Comparison of ENCODE assay signal across 11 cellular contexts in the genomic region with DNA sequence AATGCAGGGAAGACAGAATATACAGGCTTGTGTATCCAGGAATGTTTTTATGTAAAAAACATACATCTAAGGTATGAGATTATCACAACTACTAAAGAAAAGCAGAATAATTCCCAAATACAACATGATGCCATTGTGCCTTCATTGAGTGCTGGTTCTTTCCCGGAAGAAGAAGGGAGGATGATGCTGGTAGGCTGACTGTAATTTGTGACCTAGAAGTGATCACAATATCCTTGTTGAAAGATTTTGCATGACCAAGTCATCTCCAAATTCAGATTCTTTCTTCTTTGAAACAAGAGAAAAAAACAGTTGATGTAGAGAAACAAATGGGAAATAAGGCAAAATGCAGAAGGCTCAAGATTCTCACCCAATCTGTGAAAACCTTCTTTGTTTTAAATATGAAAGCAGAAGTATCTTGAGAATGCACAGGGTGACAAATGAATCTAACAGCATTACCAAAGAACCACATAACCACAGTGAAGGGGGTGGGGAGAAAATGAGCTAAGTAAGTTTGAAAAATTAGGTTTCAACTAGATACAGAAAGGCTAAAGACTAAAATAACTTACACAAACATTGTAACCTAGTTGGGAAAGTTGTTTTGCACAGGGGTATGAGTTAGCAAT. TPM values are rescaled to one million over a fixed set of nuclear protein-coding genes. Genes with fewer than 3 reads are reported as not detected.
DNase-seq lines count a peak whose midpoint lies in the region; ATAC-seq and TF ChIP-seq lines count a peak whose summit lies in the region.
"Had no signal": no experiment of that assay in that cellular context is flagged by ENCODE, and none has a peak within 500 bp of the region (broad histone marks: within the 10 kb centered on the region; RNA-seq: fewer than 3 reads in every experiment).

No MANE protein-coding gene starts in this region.

- H3K4me3 ChIP-seq in heart left ventricle, result no peak overlapping the region
- H3K4me3 ChIP-seq: BLaER1 had no signal

- H3K9me3 Mint-ChIP-seq in activated naive CD4-positive, alpha-beta T cell treated with anti-CD3 and anti-CD28 coated beads for 36 hours, result no peaks in the 10 kb centered on the region
- no peaks in the 10 kb centered on the region for H3K9me3 Mint-ChIP-seq in T-helper 2 cell treated with Interferon-gamma antibody and Interleukin-4, amounts not matched to agents 5 μg/mL and 100 μg/mL, for 36 hours
- no peaks in the 10 kb centered on the region for H3K9me3 Mint-ChIP-seq in stimulated activated memory B cell treated with anti-CD40 and anti-IgM and Interleukin-4, amounts not matched to agents 10 μg/mL and 1 μg/mL and 100 μg/mL, for 72 hours

- CTCF ChIA-PET in activated naive CD4-positive, alpha-beta T cell treated with anti-CD3 and anti-CD28 coated beads for 36 hours (lab: Charles Lee), result no interaction called here

- no peak for TF ChIP-seq CTCF in heart left ventricle (IDR thresholded peaks at IDR 0.05)

- TF ChIP-seq POLR2A in heart left ventricle (IDR thresholded peaks at IDR 0.05), result no peak

- no peaks in the 10 kb centered on the region for H3K9me3 ChIP-seq in heart left ventricle
- H3K9me3 ChIP-seq: BLaER1 had no signal

- peaks cover 13% of the 10 kb centered on the region for H3K4me1 Mint-ChIP-seq in activated naive CD4-positive, alpha-beta T cell treated with anti-CD3 and anti-CD28 coated beads for 36 hours (ENCODE audit: low read depth)
- H3K4me1 Mint-ChIP-seq in T-helper 2 cell treated with Interferon-gamma antibody and Interleukin-4, amounts not matched to agents 5 μg/mL and 100 μg/mL, for 36 hours (ENCODE audit: low read depth), result peaks cover 40% of the 10 kb centered on the region
- H3K4me1 Mint-ChIP-seq in stimulated activated memory B cell treated with anti-CD40 and anti-IgM and Interleukin-4, amounts not matched to agents 10 μg/mL and 1 μg/mL and 100 μg/mL, for 72 hours, result peaks cover 31% of the 10 kb centered on the region

- H3K36me3 ChIP-seq in heart left ventricle, result peaks cover 0 to 86% (median 56%) of the 10 kb centered on the region in 9 donors

- H3K36me3 Mint-ChIP-seq in activated naive CD4-positive, alpha-beta T cell treated with anti-CD3 and anti-CD28 coated beads for 36 hours (ENCODE audit: low read depth), result peaks cover 33% of the 10 kb centered on the region
- H3K36me3 Mint-ChIP-seq in T-helper 2 cell treated with Interferon-gamma antibody and Interleukin-4, amounts not matched to agents 5 μg/mL and 100 μg/mL, for 36 hours (ENCODE audit: low read depth), result peaks cover 51% of the 10 kb centered on the region
- H3K36me3 Mint-ChIP-seq in stimulated activated memory B cell treated with anti-CD40 and anti-IgM and Interleukin-4, amounts not matched to agents 10 μg/mL and 1 μg/mL and 100 μg/mL, for 72 hours, result peaks cover 64% of the 10 kb centered on the region

- peak; percentile 67 for ATAC-seq in HG03103 (IDR thresholded peaks at IDR 0.05; ENCODE audit: low read depth, unreplicated experiment)
- ATAC-seq in stimulated activated memory B cell treated with anti-CD40 and anti-IgM and Interleukin-4, amounts not matched to agents 10 μg/mL and 1 μg/mL and 100 μg/mL, for 72 hours, result peak; percentile 79
- no peak for ATAC-seq in heart left ventricle

- intact Hi-C loops in activated naive CD4-positive, alpha-beta T cell treated with anti-CD3 and anti-CD28 coated beads for 36 hours (cut with micrococcal nuclease), result no loop called here
- intact Hi-C loops in heart left ventricle (cut with DNase I), result loop anchor here in 1 of 10 donors (2.0 kb wide), 1 partner anchor 46 kb away; no protein-coding TSS in a partner anchor

- H3K27ac Mint-ChIP-seq in activated naive CD4-positive, alpha-beta T cell treated with anti-CD3 and anti-CD28 coated beads for 36 hours, result no peak overlapping the region
- peak overlapping the region; percentile 80 for H3K27ac Mint-ChIP-seq in T-helper 2 cell treated with Interferon-gamma antibody and Interleukin-4, amounts not matched to agents 5 μg/mL and 100 μg/mL, for 36 hours
- H3K27ac Mint-ChIP-seq in stimulated activated memory B cell treated with anti-CD40 and anti-IgM and Interleukin-4, amounts not matched to agents 10 μg/mL and 1 μg/mL and 100 μg/mL, for 72 hours, result peak overlapping the region; percentile 42

- 96 to 100% (median 98%) methylated on average over 1 of the region's 1 CpG for WGBS in heart left ventricle, 4 donors

- peak; percentile 23 for DNase-seq in activated naive CD4-positive, alpha-beta T cell treated with anti-CD3 and anti-CD28 coated beads for 36 hours
- DNase-seq in activated naive CD4-positive, alpha-beta T cell (lab: John Stamatoyannopoulos, UW), result no peak
- DNase-seq in T-helper 2 cell treated with Interferon-gamma antibody and Interleukin-4, amounts not matched to agents 5 μg/mL and 100 μg/mL, for 36 hours (ENCODE audit: low spot score), result peak; percentile 43
- no peak for DNase-seq in hepatic stellate cell (ENCODE audit: low spot score)
- DNase-seq in heart left ventricle, result no peak
- DNase-seq in stimulated activated naive CD4-positive, alpha-beta T cell (lab: John Stamatoyannopoulos, UW), result no peak
- DNase-seq: stimulated activated CD8-positive, alpha-beta memory T cell treated with anti-CD3 and anti-CD28 coated beads, Interleukin-4, amount 100 ng/mL, for 48 hours had no signal

- no peak overlapping the region for H3K4me3 Mint-ChIP-seq in activated naive CD4-positive, alpha-beta T cell treated with anti-CD3 and anti-CD28 coated beads for 36 hours
- H3K4me3 Mint-ChIP-seq in T-helper 2 cell treated with Interferon-gamma antibody and Interleukin-4, amounts not matched to agents 5 μg/mL and 100 μg/mL, for 36 hours, result peak overlapping the region; percentile 63
- H3K4me3 Mint-ChIP-seq in stimulated activated memory B cell treated with anti-CD40 and anti-IgM and Interleukin-4, amounts not matched to agents 10 μg/mL and 1 μg/mL and 100 μg/mL, for 72 hours, result no peak overlapping the region

- no peaks in the 10 kb centered on the region for H3K27me3 Mint-ChIP-seq in activated naive CD4-positive, alpha-beta T cell treated with anti-CD3 and anti-CD28 coated beads for 36 hours (ENCODE audit: low read depth)
- H3K27me3 Mint-ChIP-seq in T-helper 2 cell treated with Interferon-gamma antibody and Interleukin-4, amounts not matched to agents 5 μg/mL and 100 μg/mL, for 36 hours (ENCODE audit: low read depth), result no peaks in the 10 kb centered on the region
- H3K27me3 Mint-ChIP-seq in stimulated activated memory B cell treated with anti-CD40 and anti-IgM and Interleukin-4, amounts not matched to agents 10 μg/mL and 1 μg/mL and 100 μg/mL, for 72 hours, result no peaks in the 10 kb centered on the region

- H3K4me1 ChIP-seq in heart left ventricle, result peaks cover 0 to 14% (median 0%) of the 10 kb centered on the region in 12 donors

- H3K27me3 ChIP-seq in heart left ventricle, result no peaks in the 10 kb centered on the region
- H3K27me3 ChIP-seq: BLaER1 had no signal

- H3K27ac ChIP-seq in heart left ventricle, result peak overlapping the region in 1 of 12 donors; percentile 10
- H3K27ac ChIP-seq: BLaER1 had no signal

RNA-seq across cellular contexts. Expression of a gene that starts 20.4 kb away (rescaled TPM):
- 10 to 100 TPM; 33.1 to 37.3 TPM for total RNA-seq in activated naive CD4-positive, alpha-beta T cell treated with anti-CD3 and anti-CD28 coated beads for 36 hours
- 10 to 100 TPM in 2 of 9 donors, 1 to 10 TPM in 7; 4.2 to 12.3 (median 8.4) TPM for total RNA-seq in heart left ventricle
- polyA plus RNA-seq in heart left ventricle, result 1 to 10 TPM; 1.9 to 6.3 TPM

RNA-seq across cellular contexts. Expression of a gene that starts 20.5 kb away (rescaled TPM):
- total RNA-seq in activated naive CD4-positive, alpha-beta T cell treated with anti-CD3 and anti-CD28 coated beads for 36 hours, result 10 to 100 TPM; 16.3 to 19.1 TPM
- total RNA-seq in heart left ventricle, result 1 to 10 TPM; 3.5 to 6.9 (median 5.7) TPM
- polyA plus RNA-seq in heart left ventricle, result 10 to 100 TPM in 1 of 2 donors, 1 to 10 TPM in 1; 5.6 to 10.5 TPM

RNA-seq across cellular contexts. Expression of a gene that starts 39.0 kb away (rescaled TPM):
- total RNA-seq in activated naive CD4-positive, alpha-beta T cell treated with anti-CD3 and anti-CD28 coated beads for 36 hours, result not detected
- total RNA-seq in heart left ventricle, result not detected
- not detected for polyA plus RNA-seq in heart left ventricle
- total RNA-seq: T-helper 1 cell treated with Interleukin-12 subunit alpha and Interleukin-12 subunit beta and Interleukin-4 antibody, amounts not matched to agents 30 ng/mL and 1 ng/mL, for 36 hours had no signal

Comparison
In these comparisons a context has a peak if more than half of its experiments do, and no peak if none do; other contexts are left out.
1. DNase-seq: peak in activated naive CD4-positive, alpha-beta T cell treated with anti-CD3 and anti-CD28 coated beads for 36 hours (single experiment) and T-helper 2 cell treated with Interferon-gamma antibody and Interleukin-4, amounts not matched to agents 5 μg/mL and 100 μg/mL, for 36 hours (single experiment); none in activated naive CD4-positive, alpha-beta T cell (0 of 4), hepatic stellate cell (single experiment), heart left ventricle (0 of 5) and stimulated activated naive CD4-positive, alpha-beta T cell (0 of 6).
2. ATAC-seq: peak in HG03103 (single experiment) and stimulated activated memory B cell treated with anti-CD40 and anti-IgM and Interleukin-4, amounts not matched to agents 10 μg/mL and 1 μg/mL and 100 μg/mL, for 72 hours (single experiment); none in heart left ventricle (0 of 4).